Comparison of ENCODE assay signal across 1 cellular context in the genomic region with DNA sequence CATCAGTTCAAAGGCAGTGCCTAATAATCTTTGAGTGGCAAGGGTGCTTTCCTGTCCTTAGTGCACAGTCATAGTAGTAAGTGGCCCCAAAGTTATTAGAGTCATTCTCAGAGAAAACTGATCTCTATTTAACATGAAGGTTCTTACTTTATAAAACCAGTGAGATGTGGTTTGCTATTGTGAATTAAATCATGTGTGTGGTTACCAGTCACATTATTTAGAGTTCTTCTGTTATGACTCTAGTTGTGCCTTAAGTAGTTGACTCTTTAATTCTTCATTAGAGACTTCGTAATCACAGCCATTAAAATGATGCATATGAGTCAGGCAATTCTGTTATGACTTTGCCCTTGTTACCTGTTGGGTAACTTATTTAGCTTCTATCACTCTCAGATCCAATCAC.
TF ChIP-seq lines count a peak whose summit lies in the region.

No MANE protein-coding gene starts in this region.

TF ChIP-seq in WTC11, 78 proteins besides CTCF, POLR2A, EP300 and RAD21 (continued from another document):
- TF ChIP-seq, protein P1, sequence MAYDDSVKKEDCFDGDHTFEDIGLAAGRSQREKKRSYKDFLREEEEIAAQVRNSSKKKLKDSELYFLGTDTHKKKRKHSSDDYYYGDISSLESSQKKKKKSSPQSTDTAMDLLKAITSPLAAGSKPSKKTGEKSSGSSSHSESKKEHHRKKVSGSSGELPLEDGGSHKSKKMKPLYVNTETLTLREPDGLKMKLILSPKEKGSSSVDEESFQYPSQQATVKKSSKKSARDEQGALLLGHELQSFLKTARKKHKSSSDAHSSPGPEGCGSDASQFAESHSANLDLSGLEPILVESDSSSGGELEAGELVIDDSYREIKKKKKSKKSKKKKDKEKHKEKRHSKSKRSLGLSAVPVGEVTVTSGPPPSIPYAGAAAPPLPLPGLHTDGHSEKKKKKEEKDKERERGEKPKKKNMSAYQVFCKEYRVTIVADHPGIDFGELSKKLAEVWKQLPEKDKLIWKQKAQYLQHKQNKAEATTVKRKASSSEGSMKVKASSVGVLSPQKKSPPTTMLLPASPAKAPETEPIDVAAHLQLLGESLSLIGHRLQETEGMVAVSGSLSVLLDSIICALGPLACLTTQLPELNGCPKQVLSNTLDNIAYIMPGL (CRISPR knock-in tag; IDR thresholded peaks at IDR 0.05): no peak
- TF ChIP-seq NFATC4 (CRISPR knock-in tag; IDR thresholded peaks at IDR 0.05) (no peak), ZNF396 (CRISPR knock-in tag; IDR thresholded peaks at IDR 0.05; ENCODE audit: borderline replicate concordance) (no peak), ZNF263 (CRISPR knock-in tag; IDR thresholded peaks at IDR 0.05; ENCODE audit: low read depth) (no peak), ZBTB21 (CRISPR knock-in tag; IDR thresholded peaks at IDR 0.05; ENCODE audit: borderline replicate concordance) (no peak), HMGA2 (CRISPR knock-in tag; IDR thresholded peaks at IDR 0.05) (no peak), JAZF1 (CRISPR knock-in tag; IDR thresholded peaks at IDR 0.05) (no peak)
- TF ChIP-seq, protein P2, sequence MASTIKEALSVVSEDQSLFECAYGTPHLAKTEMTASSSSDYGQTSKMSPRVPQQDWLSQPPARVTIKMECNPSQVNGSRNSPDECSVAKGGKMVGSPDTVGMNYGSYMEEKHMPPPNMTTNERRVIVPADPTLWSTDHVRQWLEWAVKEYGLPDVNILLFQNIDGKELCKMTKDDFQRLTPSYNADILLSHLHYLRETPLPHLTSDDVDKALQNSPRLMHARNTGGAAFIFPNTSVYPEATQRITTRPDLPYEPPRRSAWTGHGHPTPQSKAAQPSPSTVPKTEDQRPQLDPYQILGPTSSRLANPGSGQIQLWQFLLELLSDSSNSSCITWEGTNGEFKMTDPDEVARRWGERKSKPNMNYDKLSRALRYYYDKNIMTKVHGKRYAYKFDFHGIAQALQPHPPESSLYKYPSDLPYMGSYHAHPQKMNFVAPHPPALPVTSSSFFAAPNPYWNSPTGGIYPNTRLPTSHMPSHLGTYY (CRISPR knock-in tag; IDR thresholded peaks at IDR 0.05): no peak
- TF ChIP-seq, protein P3, sequence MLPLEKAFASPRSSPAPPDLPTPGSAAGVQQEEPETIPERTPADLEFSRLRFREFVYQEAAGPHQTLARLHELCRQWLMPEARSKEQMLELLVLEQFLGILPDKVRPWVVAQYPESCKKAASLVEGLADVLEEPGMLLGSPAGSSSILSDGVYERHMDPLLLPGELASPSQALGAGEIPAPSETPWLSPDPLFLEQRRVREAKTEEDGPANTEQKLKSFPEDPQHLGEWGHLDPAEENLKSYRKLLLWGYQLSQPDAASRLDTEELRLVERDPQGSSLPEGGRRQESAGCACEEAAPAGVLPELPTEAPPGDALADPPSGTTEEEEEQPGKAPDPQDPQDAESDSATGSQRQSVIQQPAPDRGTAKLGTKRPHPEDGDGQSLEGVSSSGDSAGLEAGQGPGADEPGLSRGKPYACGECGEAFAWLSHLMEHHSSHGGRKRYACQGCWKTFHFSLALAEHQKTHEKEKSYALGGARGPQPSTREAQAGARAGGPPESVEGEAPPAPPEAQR (CRISPR knock-in tag; IDR thresholded peaks at IDR 0.05): no peak
- TF ChIP-seq, protein P4, sequence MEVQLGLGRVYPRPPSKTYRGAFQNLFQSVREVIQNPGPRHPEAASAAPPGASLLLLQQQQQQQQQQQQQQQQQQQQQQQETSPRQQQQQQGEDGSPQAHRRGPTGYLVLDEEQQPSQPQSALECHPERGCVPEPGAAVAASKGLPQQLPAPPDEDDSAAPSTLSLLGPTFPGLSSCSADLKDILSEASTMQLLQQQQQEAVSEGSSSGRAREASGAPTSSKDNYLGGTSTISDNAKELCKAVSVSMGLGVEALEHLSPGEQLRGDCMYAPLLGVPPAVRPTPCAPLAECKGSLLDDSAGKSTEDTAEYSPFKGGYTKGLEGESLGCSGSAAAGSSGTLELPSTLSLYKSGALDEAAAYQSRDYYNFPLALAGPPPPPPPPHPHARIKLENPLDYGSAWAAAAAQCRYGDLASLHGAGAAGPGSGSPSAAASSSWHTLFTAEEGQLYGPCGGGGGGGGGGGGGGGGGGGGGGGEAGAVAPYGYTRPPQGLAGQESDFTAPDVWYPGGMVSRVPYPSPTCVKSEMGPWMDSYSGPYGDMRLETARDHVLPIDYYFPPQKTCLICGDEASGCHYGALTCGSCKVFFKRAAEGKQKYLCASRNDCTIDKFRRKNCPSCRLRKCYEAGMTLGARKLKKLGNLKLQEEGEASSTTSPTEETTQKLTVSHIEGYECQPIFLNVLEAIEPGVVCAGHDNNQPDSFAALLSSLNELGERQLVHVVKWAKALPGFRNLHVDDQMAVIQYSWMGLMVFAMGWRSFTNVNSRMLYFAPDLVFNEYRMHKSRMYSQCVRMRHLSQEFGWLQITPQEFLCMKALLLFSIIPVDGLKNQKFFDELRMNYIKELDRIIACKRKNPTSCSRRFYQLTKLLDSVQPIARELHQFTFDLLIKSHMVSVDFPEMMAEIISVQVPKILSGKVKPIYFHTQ (CRISPR knock-in tag; IDR thresholded peaks at IDR 0.05): no peak
